2 cellular contexts compared by ENCODE assay signal in the genomic region with DNA sequence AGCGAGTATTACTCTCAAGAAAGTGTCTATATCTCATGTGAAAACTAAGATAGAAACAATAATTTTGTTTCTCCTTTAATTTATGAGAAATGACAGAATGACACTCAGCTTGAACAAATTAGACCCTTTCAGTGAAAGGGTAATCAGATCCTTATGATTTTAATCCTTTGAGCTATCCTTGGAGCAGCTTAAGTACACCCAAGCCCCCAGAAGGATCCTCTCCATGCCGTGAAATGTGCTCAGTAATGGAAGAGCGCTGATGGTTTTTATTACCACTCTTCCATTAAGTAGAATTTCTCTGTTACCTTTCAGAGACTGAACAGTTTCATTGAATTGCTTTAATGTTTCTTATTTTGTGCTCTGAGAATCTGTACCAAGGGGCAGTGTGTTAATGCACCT.
TF ChIP-seq lines count a peak whose summit lies in the region.

No MANE protein-coding gene starts in this region.

TF ChIP-seq in GM23338, 12 proteins besides CTCF, POLR2A, EP300 and RAD21 (continued from another document):
- TF ChIP-seq, protein P1, sequence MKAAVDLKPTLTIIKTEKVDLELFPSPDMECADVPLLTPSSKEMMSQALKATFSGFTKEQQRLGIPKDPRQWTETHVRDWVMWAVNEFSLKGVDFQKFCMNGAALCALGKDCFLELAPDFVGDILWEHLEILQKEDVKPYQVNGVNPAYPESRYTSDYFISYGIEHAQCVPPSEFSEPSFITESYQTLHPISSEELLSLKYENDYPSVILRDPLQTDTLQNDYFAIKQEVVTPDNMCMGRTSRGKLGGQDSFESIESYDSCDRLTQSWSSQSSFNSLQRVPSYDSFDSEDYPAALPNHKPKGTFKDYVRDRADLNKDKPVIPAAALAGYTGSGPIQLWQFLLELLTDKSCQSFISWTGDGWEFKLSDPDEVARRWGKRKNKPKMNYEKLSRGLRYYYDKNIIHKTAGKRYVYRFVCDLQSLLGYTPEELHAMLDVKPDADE (IDR thresholded peaks at IDR 0.05), result no peak
- no peak for TF ChIP-seq ZNF114 (CRISPR knock-in tag; IDR thresholded peaks at IDR 0.05)
- TF ChIP-seq EZH2 (IDR thresholded peaks at IDR 0.05; ENCODE audit: low read depth, unreplicated experiment), result no peak
- no peak for TF ChIP-seq JUNB (IDR thresholded peaks at IDR 0.05; ENCODE audit: unreplicated experiment)
- TF ChIP-seq, protein P2, sequence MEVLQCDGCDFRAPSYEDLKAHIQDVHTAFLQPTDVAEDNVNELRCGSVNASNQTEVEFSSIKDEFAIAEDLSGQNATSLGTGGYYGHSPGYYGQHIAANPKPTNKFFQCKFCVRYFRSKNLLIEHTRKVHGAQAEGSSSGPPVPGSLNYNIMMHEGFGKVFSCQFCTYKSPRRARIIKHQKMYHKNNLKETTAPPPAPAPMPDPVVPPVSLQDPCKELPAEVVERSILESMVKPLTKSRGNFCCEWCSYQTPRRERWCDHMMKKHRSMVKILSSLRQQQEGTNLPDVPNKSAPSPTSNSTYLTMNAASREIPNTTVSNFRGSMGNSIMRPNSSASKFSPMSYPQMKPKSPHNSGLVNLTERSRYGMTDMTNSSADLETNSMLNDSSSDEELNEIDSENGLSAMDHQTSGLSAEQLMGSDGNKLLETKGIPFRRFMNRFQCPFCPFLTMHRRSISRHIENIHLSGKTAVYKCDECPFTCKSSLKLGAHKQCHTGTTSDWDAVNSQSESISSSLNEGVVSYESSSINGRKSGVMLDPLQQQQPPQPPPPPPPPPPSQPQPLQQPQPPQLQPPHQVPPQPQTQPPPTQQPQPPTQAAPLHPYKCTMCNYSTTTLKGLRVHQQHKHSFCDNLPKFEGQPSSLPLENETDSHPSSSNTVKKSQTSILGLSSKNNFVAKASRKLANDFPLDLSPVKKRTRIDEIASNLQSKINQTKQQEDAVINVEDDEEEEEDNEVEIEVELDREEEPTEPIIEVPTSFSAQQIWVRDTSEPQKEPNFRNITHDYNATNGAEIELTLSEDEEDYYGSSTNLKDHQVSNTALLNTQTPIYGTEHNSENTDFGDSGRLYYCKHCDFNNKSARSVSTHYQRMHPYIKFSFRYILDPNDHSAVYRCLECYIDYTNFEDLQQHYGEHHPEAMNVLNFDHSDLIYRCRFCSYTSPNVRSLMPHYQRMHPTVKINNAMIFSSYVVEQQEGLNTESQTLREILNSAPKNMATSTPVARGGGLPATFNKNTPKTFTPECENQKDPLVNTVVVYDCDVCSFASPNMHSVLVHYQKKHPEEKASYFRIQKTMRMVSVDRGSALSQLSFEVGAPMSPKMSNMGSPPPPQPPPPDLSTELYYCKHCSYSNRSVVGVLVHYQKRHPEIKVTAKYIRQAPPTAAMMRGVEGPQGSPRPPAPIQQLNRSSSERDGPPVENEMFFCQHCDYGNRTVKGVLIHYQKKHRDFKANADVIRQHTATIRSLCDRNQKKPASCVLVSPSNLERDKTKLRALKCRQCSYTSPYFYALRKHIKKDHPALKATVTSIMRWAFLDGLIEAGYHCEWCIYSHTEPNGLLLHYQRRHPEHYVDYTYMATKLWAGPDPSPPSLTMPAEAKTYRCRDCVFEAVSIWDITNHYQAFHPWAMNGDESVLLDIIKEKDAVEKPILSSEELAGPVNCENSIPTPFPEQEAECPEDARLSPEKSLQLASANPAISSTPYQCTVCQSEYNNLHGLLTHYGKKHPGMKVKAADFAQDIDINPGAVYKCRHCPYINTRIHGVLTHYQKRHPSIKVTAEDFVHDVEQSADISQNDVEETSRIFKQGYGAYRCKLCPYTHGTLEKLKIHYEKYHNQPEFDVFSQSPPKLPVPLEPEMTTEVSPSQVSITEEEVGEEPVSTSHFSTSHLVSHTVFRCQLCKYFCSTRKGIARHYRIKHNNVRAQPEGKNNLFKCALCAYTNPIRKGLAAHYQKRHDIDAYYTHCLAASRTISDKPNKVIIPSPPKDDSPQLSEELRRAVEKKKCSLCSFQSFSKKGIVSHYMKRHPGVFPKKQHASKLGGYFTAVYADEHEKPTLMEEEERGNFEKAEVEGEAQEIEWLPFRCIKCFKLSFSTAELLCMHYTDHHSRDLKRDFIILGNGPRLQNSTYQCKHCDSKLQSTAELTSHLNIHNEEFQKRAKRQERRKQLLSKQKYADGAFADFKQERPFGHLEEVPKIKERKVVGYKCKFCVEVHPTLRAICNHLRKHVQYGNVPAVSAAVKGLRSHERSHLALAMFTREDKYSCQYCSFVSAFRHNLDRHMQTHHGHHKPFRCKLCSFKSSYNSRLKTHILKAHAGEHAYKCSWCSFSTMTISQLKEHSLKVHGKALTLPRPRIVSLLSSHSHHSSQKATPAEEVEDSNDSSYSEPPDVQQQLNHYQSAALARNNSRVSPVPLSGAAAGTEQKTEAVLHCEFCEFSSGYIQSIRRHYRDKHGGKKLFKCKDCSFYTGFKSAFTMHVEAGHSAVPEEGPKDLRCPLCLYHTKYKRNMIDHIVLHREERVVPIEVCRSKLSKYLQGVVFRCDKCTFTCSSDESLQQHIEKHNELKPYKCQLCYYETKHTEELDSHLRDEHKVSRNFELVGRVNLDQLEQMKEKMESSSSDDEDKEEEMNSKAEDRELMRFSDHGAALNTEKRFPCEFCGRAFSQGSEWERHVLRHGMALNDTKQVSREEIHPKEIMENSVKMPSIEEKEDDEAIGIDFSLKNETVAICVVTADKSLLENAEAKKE (CRISPR knock-in tag; IDR thresholded peaks at IDR 0.05), result no peak
- no peak for TF ChIP-seq POLR2AphosphoS5 (IDR thresholded peaks at IDR 0.05; ENCODE audit: low read depth)
- TF ChIP-seq ZNF331 (CRISPR knock-in tag; IDR thresholded peaks at IDR 0.05; ENCODE audit: low read depth), result no peak
- TF ChIP-seq EZH2phosphoT487 (IDR thresholded peaks at IDR 0.05; ENCODE audit: unreplicated experiment), result no peak
- TF ChIP-seq, protein P3, sequence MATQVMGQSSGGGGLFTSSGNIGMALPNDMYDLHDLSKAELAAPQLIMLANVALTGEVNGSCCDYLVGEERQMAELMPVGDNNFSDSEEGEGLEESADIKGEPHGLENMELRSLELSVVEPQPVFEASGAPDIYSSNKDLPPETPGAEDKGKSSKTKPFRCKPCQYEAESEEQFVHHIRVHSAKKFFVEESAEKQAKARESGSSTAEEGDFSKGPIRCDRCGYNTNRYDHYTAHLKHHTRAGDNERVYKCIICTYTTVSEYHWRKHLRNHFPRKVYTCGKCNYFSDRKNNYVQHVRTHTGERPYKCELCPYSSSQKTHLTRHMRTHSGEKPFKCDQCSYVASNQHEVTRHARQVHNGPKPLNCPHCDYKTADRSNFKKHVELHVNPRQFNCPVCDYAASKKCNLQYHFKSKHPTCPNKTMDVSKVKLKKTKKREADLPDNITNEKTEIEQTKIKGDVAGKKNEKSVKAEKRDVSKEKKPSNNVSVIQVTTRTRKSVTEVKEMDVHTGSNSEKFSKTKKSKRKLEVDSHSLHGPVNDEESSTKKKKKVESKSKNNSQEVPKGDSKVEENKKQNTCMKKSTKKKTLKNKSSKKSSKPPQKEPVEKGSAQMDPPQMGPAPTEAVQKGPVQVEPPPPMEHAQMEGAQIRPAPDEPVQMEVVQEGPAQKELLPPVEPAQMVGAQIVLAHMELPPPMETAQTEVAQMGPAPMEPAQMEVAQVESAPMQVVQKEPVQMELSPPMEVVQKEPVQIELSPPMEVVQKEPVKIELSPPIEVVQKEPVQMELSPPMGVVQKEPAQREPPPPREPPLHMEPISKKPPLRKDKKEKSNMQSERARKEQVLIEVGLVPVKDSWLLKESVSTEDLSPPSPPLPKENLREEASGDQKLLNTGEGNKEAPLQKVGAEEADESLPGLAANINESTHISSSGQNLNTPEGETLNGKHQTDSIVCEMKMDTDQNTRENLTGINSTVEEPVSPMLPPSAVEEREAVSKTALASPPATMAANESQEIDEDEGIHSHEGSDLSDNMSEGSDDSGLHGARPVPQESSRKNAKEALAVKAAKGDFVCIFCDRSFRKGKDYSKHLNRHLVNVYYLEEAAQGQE (IDR thresholded peaks at IDR 0.05; ENCODE audit: unreplicated experiment), result no peak

TF ChIP-seq in WTC11, 78 proteins besides CTCF, POLR2A, EP300 and RAD21 (continued from another document):
- TF ChIP-seq FOXP1 (CRISPR knock-in tag; IDR thresholded peaks at IDR 0.05; ENCODE audit: borderline replicate concordance), result no peak
TF ChIP-seq in WTC11: peak in this region for 0.
